In the genomic region with DNA sequence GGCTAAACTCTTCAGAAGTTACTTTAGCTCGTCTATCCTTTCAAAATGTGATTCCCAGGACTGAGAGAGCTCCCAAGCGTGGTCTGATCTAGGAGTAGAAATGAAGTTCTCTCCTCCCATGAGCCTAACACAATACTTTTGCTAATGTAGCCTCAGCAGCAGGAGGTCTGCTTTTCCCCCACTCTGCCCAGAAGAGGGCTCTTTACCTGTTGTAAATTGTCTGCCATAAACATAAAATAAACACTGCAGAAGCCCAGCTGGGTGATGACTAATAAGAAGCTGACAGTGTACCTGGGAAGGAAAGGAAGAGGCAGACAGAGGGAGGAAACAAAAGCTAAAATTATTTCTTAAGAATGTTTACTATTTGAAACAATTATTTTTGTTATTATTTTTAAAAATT, we compare ENCODE assay signal across 12 cellular contexts. TPM values are rescaled to one million over a fixed set of nuclear protein-coding genes. Genes with fewer than 3 reads are reported as not detected.
A peak's percentile ranks its signal among the peaks of the same experiment; 100 is the strongest.
DNase-seq lines count a peak whose midpoint lies in the region; ATAC-seq lines count a peak whose summit lies in the region.
"Had no signal": no experiment of that assay in that cellular context is flagged by ENCODE, and none has a peak within 500 bp of the region (broad histone marks: within the 10 kb centered on the region; RNA-seq: fewer than 3 reads in every experiment).

No MANE protein-coding gene starts in this region.

- DNase-seq in DMS 273 (lab: John Stamatoyannopoulos, UW; ENCODE audit: unreplicated experiment) (peak; percentile 9), DMS 273 treated with DMSO at 0.1 percent for 48 hours (lab: John Stamatoyannopoulos, UW) (no peak), NCI-H510A (lab: John Stamatoyannopoulos, UW) (peak; percentile 43), kidney glomerular epithelial cell (lab: John Stamatoyannopoulos, UW) (peak; percentile 12), cerebellar nuclear complex (lab: John Stamatoyannopoulos, UW) (no peak), left cardiac atrium (no peak)
- no peak for DNase-seq in activated CD8-positive, alpha-beta memory T cell treated with anti-CD3 and anti-CD28 coated beads, Interleukin-2, amount 50 U/mL, for 4 hours
- DNase-seq: activated effector memory CD4-positive, alpha-beta T cell treated with anti-CD3 and anti-CD28 coated beads, Interleukin-2, amount 50 U/mL, for 16 hours; mesenchymal stem cell had no signal

- intact Hi-C loops in left cardiac atrium (cut with DNase I) = no loop called here

- peak; percentile 73 for ATAC-seq in GM21529 (IDR thresholded peaks at IDR 0.05; ENCODE audit: unreplicated experiment)
- no peak for ATAC-seq in left cardiac atrium

RNA-seq across cellular contexts. Expression of gene SLC36A3, which starts 15.4 kb away (rescaled TPM):
- total RNA-seq in left cardiac atrium = not detected
- total RNA-seq: T-helper 1 cell treated with Interleukin-12 subunit alpha and Interleukin-12 subunit beta and Interleukin-4 antibody, amounts not matched to agents 30 ng/mL and 1 ng/mL, for 36 hours; tibial nerve had no signal

RNA-seq across cellular contexts. Expression of gene GM2A, which starts 35.2 kb away (rescaled TPM):
- total RNA-seq in left cardiac atrium = 10 to 100 TPM; 29.9 to 33.1 TPM

RNA-seq across cellular contexts. Expression of gene SLC36A2, which starts 59.2 kb away (rescaled TPM):
- under 1 TPM in 1 of 2 donors, not detected in 1; 0.29 TPM for total RNA-seq in left cardiac atrium
- total RNA-seq: T-helper 1 cell treated with Interleukin-12 subunit alpha and Interleukin-12 subunit beta and Interleukin-4 antibody, amounts not matched to agents 30 ng/mL and 1 ng/mL, for 36 hours had no signal

Comparison
In these comparisons a context has a peak if more than half of its experiments do, and no peak if none do; other contexts are left out.
1. DNase-seq: peak in DMS 273 (single experiment), NCI-H510A (single experiment) and kidney glomerular epithelial cell (single experiment); none in DMS 273 treated with DMSO at 0.1 percent for 48 hours (single experiment), cerebellar nuclear complex (0 of 2), activated CD8-positive, alpha-beta memory T cell treated with anti-CD3 and anti-CD28 coated beads, Interleukin-2, amount 50 U/mL, for 4 hours (single experiment) and left cardiac atrium (single experiment).